Comparison of ENCODE assay signal across 13 cellular contexts in the genomic region with DNA sequence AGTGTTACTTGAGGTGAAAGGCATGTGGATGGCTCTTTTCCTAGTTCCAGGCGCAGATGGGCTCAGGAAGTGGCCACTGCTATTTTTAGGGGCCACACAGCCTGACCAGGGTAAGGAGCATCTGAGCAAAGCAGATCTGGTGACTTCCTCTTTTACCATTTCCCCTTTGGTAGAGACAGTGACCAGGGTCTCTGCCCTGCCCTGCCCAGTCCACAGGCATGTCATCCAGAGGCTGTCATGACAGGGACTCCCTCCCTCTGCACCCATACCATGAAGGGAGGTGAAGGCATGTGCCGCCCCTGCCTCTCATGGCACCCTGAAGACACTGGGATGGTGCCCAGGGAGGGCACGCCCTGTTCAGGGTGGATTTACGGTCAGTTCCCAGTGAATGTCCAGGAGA. TPM values are rescaled to one million over a fixed set of nuclear protein-coding genes. Genes with fewer than 3 reads are reported as not detected.
DNase-seq lines count a peak whose midpoint lies in the region; ATAC-seq and TF ChIP-seq lines count a peak whose summit lies in the region.
"Had no signal": no experiment of that assay in that cellular context is flagged by ENCODE, and none has a peak within 500 bp of the region (broad histone marks: within the 10 kb centered on the region; RNA-seq: fewer than 3 reads in every experiment).

No MANE protein-coding gene starts in this region.

- WGBS in upper lobe of left lung, 2 donors = 77 to 91% methylated on average over 3 to 4 of the region's 4 CpGs

- TF ChIP-seq POLR2A in upper lobe of left lung (IDR thresholded peaks at IDR 0.05) = peak in 1 of 4 donors; percentile 31
- no peak for TF ChIP-seq POLR2A in vagina (IDR thresholded peaks at IDR 0.05)

- H3K27me3 ChIP-seq in upper lobe of left lung (no peaks in the 10 kb centered on the region), vagina (no peaks in the 10 kb centered on the region)
- H3K27me3 ChIP-seq: esophagus squamous epithelium had no signal

- intact Hi-C loops in mucosa of descending colon (cut with DNase I, micrococcal nuclease) (no loop called here), left colon (cut with DNase I, micrococcal nuclease) (no loop called here), vagina (cut with DNase I) (no loop called here)

- H3K4me3 ChIP-seq in mucosa of descending colon (no peak overlapping the region), upper lobe of left lung (peak overlapping the region in 2 of 4 donors; percentile 2 to 11), vagina (no peak overlapping the region)

- peaks cover 16% of the 10 kb centered on the region for H3K4me1 ChIP-seq in mucosa of descending colon (ENCODE audit: low read depth)
- peaks cover 15 to 37% (median 24%) of the 10 kb centered on the region in 4 donors for H3K4me1 ChIP-seq in upper lobe of left lung
- H3K4me1 ChIP-seq in vagina = peaks cover 40% of the 10 kb centered on the region

- H3K36me3 ChIP-seq in mucosa of descending colon (ENCODE audit: low read depth) = no peaks in the 10 kb centered on the region
- peaks cover 0 to 31% (median 13%) of the 10 kb centered on the region in 4 donors for H3K36me3 ChIP-seq in upper lobe of left lung
- H3K36me3 ChIP-seq in vagina = peaks cover 0 to 14% of the 10 kb centered on the region in 2 donors

- TF ChIP-seq CTCF in mucosa of descending colon (IDR thresholded peaks at IDR 0.05) = no peak
- no peak for TF ChIP-seq CTCF in upper lobe of left lung (IDR thresholded peaks at IDR 0.05)
- no peak for TF ChIP-seq CTCF in vagina (IDR thresholded peaks at IDR 0.05)

- peak overlapping the region in 2 of 4 donors; percentile 44 to 88 for H3K27ac ChIP-seq in upper lobe of left lung
- no peak overlapping the region for H3K27ac ChIP-seq in vagina
- H3K27ac ChIP-seq: 22Rv1 had no signal

- no peak for ATAC-seq in mucosa of descending colon
- ATAC-seq in upper lobe of left lung (ENCODE audit: low FRiP score in 2 of 2) = peak; percentile 27 to 55
- ATAC-seq in left colon = no peak

- DNase-seq in NOMO-1 treated with DMSO at 0.1 percent for 48 hours (lab: John Stamatoyannopoulos, UW; ENCODE audit: unreplicated experiment) = peak; percentile 38
- DNase-seq in NOMO-1 treated with dmso at 0.1 percent for 144 hours (lab: John Stamatoyannopoulos, UW; ENCODE audit: unreplicated experiment) = no peak
- peak; percentile 78 for DNase-seq in cerebellar cortex (ENCODE audit: low spot score)
- DNase-seq in mucosa of descending colon = peak in 2 of 3 donors; percentile 39 to 47
- no peak for DNase-seq in upper lobe of left lung
- DNase-seq in left colon = no peak
- no peak for DNase-seq in vagina (ENCODE audit: extremely low spot score in 2 of 2)
- no peak for DNase-seq in NCI-H187 (lab: John Stamatoyannopoulos, UW)
- DNase-seq: activated CD8-positive, alpha-beta memory T cell treated with anti-CD3 and anti-CD28 coated beads for 24 hours; activated naive CD4-positive, alpha-beta T cell treated with anti-CD3 and anti-CD28 coated beads, Interleukin-2, amount 10 ng/mL, durations not matched to agents 7 days and 5 days; esophagus squamous epithelium; retina had no signal

- H3K9me3 ChIP-seq in mucosa of descending colon (no peaks in the 10 kb centered on the region), upper lobe of left lung (no peaks in the 10 kb centered on the region), vagina (no peaks in the 10 kb centered on the region)
- H3K9me3 ChIP-seq: esophagus squamous epithelium had no signal

- TF ChIP-seq EP300 in upper lobe of left lung (IDR thresholded peaks at IDR 0.05) = no peak

RNA-seq across cellular contexts. Expression of gene PLA2G15, which starts 2.2 kb away (rescaled TPM):
- total RNA-seq in mucosa of descending colon = 10 to 100 TPM; 13.2 to 14.2 (median 13.5) TPM
- total RNA-seq in upper lobe of left lung = 10 to 100 TPM; 25.6 to 84.8 (median 57.5) TPM
- 10 to 100 TPM; 15.1 to 15.5 TPM for total RNA-seq in left colon
- total RNA-seq in vagina = 18.2 TPM

RNA-seq across cellular contexts. Expression of gene ESRP2, which starts 11.5 kb away (rescaled TPM):
- total RNA-seq in mucosa of descending colon (100 to 1,000 TPM in 1 of 3 donors, 10 to 100 TPM in 2; 46.6 to 125 (median 94.5) TPM), upper lobe of left lung (100 to 1,000 TPM in 1 of 6 donors, 10 to 100 TPM in 5; 54.2 to 102 (median 64.4) TPM), left colon (100 to 1,000 TPM in 1 of 2 donors, 10 to 100 TPM in 1; 87.5 to 120 TPM), vagina (71.0 TPM)

RNA-seq across cellular contexts. Expression of gene SLC7A6, which starts 16.9 kb away (rescaled TPM):
- total RNA-seq in mucosa of descending colon (10 to 100 TPM; 35.0 to 41.4 (median 37.2) TPM), upper lobe of left lung (100 to 1,000 TPM in 1 of 6 donors, 10 to 100 TPM in 5; 44.9 to 109 (median 49.5) TPM), left colon (10 to 100 TPM; 23.9 to 45.9 TPM), vagina (35.1 TPM)

Comparison
In these comparisons a context has a peak if more than half of its experiments do, and no peak if none do; other contexts are left out.
1. DNase-seq: peak in NOMO-1 treated with DMSO at 0.1 percent for 48 hours (single experiment), cerebellar cortex (single experiment) and mucosa of descending colon (2 of 3); none in NOMO-1 treated with dmso at 0.1 percent for 144 hours (single experiment), upper lobe of left lung (0 of 2), left colon (0 of 2), vagina (0 of 2) and NCI-H187 (0 of 2).
2. ATAC-seq: peak in upper lobe of left lung (2 of 2); none in mucosa of descending colon (single experiment) and left colon (single experiment).